2 cellular contexts compared by ENCODE assay signal in the genomic region with DNA sequence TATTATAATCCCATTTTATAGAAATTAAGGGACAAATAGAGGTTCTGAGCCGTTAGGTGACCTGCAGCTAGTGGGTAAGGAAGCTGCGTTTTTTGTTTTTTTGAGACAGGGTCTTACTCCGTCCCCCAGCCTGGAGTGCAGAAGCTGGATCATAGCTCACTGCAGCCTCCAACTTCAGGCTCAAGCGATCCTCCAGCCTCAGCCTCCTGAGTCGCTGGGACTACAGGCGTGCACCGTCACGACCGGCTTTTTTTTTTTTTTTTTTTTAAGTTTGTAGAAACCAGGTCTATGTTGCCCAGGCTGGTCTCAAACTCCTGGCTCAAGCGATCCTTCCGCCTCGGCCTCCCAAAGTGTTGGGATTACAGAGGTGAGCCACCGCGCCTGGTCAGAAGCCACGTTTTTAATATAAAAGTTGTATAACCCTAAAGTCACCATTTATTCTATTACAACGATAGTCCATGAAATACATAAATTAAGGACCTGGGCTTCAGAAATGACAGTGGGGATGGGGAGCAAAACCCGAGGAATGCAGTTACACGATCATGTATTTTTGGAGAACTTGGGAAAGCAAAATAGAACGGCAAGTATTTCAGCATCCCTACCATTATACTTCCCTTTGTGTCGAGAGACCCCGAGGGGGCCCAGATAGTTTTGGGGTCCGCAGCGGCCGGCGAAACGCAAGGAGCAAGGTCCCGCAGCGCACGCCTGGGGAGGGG.
A peak's percentile ranks its signal among the peaks of the same experiment; 100 is the strongest.
TF ChIP-seq lines count a peak whose summit lies in the region.

No MANE protein-coding gene starts in this region.

TF ChIP-seq in HCT116, 20 proteins besides CTCF, POLR2A, EP300 and RAD21:
- no peak for TF ChIP-seq SRF (IDR thresholded peaks at IDR 0.05; ENCODE audit: low read depth)
- TF ChIP-seq SP1 (IDR thresholded peaks at IDR 0.05; ENCODE audit: low read depth) = no peak
- TF ChIP-seq, protein P1, sequence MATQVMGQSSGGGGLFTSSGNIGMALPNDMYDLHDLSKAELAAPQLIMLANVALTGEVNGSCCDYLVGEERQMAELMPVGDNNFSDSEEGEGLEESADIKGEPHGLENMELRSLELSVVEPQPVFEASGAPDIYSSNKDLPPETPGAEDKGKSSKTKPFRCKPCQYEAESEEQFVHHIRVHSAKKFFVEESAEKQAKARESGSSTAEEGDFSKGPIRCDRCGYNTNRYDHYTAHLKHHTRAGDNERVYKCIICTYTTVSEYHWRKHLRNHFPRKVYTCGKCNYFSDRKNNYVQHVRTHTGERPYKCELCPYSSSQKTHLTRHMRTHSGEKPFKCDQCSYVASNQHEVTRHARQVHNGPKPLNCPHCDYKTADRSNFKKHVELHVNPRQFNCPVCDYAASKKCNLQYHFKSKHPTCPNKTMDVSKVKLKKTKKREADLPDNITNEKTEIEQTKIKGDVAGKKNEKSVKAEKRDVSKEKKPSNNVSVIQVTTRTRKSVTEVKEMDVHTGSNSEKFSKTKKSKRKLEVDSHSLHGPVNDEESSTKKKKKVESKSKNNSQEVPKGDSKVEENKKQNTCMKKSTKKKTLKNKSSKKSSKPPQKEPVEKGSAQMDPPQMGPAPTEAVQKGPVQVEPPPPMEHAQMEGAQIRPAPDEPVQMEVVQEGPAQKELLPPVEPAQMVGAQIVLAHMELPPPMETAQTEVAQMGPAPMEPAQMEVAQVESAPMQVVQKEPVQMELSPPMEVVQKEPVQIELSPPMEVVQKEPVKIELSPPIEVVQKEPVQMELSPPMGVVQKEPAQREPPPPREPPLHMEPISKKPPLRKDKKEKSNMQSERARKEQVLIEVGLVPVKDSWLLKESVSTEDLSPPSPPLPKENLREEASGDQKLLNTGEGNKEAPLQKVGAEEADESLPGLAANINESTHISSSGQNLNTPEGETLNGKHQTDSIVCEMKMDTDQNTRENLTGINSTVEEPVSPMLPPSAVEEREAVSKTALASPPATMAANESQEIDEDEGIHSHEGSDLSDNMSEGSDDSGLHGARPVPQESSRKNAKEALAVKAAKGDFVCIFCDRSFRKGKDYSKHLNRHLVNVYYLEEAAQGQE (IDR thresholded peaks at IDR 0.05; ENCODE audit: low read depth) = no peak
- no peak for TF ChIP-seq ELF1 (IDR thresholded peaks at IDR 0.05; ENCODE audit: borderline replicate concordance, low read depth)
- no peak for TF ChIP-seq ZFX (IDR thresholded peaks at IDR 0.05)
- TF ChIP-seq SIN3A (IDR thresholded peaks at IDR 0.05; ENCODE audit: low read depth) = no peak
- TF ChIP-seq ATF3 (IDR thresholded peaks at IDR 0.05) = no peak
- TF ChIP-seq ZBTB33 (IDR thresholded peaks at IDR 0.05; ENCODE audit: extremely low read depth, insufficient replicate concordance, low read length) = no peak
- no peak for TF ChIP-seq YY1 (IDR thresholded peaks at IDR 0.05; ENCODE audit: extremely low read depth, insufficient replicate concordance, low read depth, low read length)
- TF ChIP-seq CEBPB (IDR thresholded peaks at IDR 0.05; ENCODE audit: low read depth) = no peak
- no peak for TF ChIP-seq FOSL1 (IDR thresholded peaks at IDR 0.05; ENCODE audit: low read depth)
- TF ChIP-seq ZNF274 (IDR thresholded peaks at IDR 0.05; ENCODE audit: low read depth, low read length) = no peak
- no peak for TF ChIP-seq TCF7L2 (IDR thresholded peaks at IDR 0.05; ENCODE audit: borderline replicate concordance, extremely low read depth, insufficient read depth, insufficient read length)

TF ChIP-seq in K562, 482 proteins besides CTCF, POLR2A, EP300 and RAD21:
- TF ChIP-seq SIX5 (IDR thresholded peaks at IDR 0.05; ENCODE audit: borderline replicate concordance in 1 of 2, insufficient read depth in 1 of 2, low read depth in 1 of 2, low read length in 2 of 2) (no peak), TGIF2 (CRISPR knock-in tag; IDR thresholded peaks at IDR 0.05) (no peak), ZNF384 (IDR thresholded peaks at IDR 0.05; ENCODE audit: low read depth, low read length) (peak; percentile 70), KAT7 (CRISPR knock-in tag; IDR thresholded peaks at IDR 0.05; ENCODE audit: borderline replicate concordance) (0 out of 2 replicates have a peak, but pooled peaks have one; percentile 62), CBX1 (IDR thresholded peaks at IDR 0.05; ENCODE audit: low read depth) (no peak), TCF7 (IDR thresholded peaks at IDR 0.05; ENCODE audit: borderline replicate concordance) (no peak), POLR3A (IDR thresholded peaks at IDR 0.05; ENCODE audit: borderline replicate concordance, extremely low read depth, insufficient read depth, insufficient read length) (no peak), RBM25 (IDR thresholded peaks at IDR 0.05; ENCODE audit: low read depth, low read length, severe bottlenecking) (peak; percentile 24), PTBP1 (IDR thresholded peaks at IDR 0.05; ENCODE audit: low read depth, low read length) (0 out of 2 replicates have a peak, but pooled peaks have one; percentile 55), POLR2AphosphoS2 (IDR thresholded peaks at IDR 0.05; ENCODE audit: low read length) (no peak)
- TF ChIP-seq, protein P2, sequence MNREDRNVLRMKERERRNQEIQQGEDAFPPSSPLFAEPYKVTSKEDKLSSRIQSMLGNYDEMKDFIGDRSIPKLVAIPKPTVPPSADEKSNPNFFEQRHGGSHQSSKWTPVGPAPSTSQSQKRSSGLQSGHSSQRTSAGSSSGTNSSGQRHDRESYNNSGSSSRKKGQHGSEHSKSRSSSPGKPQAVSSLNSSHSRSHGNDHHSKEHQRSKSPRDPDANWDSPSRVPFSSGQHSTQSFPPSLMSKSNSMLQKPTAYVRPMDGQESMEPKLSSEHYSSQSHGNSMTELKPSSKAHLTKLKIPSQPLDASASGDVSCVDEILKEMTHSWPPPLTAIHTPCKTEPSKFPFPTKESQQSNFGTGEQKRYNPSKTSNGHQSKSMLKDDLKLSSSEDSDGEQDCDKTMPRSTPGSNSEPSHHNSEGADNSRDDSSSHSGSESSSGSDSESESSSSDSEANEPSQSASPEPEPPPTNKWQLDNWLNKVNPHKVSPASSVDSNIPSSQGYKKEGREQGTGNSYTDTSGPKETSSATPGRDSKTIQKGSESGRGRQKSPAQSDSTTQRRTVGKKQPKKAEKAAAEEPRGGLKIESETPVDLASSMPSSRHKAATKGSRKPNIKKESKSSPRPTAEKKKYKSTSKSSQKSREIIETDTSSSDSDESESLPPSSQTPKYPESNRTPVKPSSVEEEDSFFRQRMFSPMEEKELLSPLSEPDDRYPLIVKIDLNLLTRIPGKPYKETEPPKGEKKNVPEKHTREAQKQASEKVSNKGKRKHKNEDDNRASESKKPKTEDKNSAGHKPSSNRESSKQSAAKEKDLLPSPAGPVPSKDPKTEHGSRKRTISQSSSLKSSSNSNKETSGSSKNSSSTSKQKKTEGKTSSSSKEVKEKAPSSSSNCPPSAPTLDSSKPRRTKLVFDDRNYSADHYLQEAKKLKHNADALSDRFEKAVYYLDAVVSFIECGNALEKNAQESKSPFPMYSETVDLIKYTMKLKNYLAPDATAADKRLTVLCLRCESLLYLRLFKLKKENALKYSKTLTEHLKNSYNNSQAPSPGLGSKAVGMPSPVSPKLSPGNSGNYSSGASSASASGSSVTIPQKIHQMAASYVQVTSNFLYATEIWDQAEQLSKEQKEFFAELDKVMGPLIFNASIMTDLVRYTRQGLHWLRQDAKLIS (CRISPR knock-in tag; IDR thresholded peaks at IDR 0.05) = no peak
